ENCODE assay signal across 9 cellular contexts in the genomic region with DNA sequence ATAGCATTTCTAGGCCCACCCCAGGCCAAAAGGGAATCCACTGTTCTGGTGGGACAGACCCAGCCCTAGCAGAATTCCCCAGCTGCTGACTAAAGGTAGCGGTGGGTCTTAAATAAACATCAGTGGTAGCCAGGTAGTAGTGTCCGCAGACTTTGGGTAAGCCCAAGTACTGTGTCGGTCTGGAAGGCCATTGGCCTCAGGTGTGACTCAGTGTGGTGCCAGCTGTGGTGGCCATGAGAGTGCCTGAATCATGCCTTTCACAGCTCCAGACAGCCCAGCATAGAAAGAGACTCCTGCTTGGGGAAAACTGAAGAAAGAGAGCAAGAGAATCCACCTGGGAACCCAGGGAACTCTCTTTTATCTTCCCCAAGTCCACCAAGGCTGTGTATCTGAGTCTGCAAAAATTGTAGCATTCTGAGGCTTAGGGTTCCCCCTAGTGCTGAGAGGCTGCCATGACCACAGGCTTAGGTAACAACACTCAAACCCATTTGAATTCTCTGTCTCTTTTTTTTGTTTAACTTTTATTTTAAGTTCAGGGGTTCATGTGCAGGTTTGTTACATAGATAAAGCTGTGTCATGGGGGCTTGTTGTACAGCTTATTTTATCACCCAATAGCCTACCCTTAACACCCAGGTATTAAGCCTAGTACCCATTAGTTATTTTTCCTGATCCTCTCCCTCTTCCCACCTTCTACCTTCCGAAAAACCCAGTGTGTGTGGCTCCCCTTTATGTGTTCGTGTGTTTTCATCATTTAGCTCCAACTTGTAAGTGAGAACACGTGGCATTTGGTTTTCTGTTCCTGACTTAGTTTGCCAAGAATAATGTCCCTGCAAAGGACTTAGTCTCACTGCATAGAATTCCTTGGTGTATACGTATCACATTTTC. TPM values are rescaled to one million over a fixed set of nuclear protein-coding genes. Genes with fewer than 3 reads are reported as not detected.
DNase-seq lines count a peak whose midpoint lies in the region; ATAC-seq, FAIRE-seq and TF ChIP-seq lines count a peak whose summit lies in the region.
"Had no signal": no experiment of that assay in that cellular context is flagged by ENCODE, and none has a peak within 500 bp of the region (broad histone marks: within the 10 kb centered on the region; RNA-seq: fewer than 3 reads in every experiment).

No MANE protein-coding gene starts in this region.

- H3K4me3 ChIP-seq in esophagus muscularis mucosa, result no peak overlapping the region
- no peak overlapping the region for H3K4me3 ChIP-seq in testis

- TF ChIP-seq CTCF in D721Med (IDR thresholded peaks at IDR 0.05; ENCODE audit: insufficient read depth, missing control alignments) (peak; percentile 72), esophagus muscularis mucosa (IDR thresholded peaks at IDR 0.05) (peak; percentile 34 to 64 (median 41)), testis (IDR thresholded peaks at IDR 0.05) (peak; percentile 63 to 77 (median 67))

- H3K9me3 Mint-ChIP-seq in activated CD8-positive, alpha-beta memory T cell treated with anti-CD3 and anti-CD28 coated beads, Interleukin-2, amount 10 ng/mL, durations not matched to agents 7 days and 5 days (ENCODE audit: low read depth), result no peaks in the 10 kb centered on the region
- H3K9me3 Mint-ChIP-seq in naive thymus-derived CD8-positive, alpha-beta T cell, result peaks cover 0 to 1% (median 0%) of the 10 kb centered on the region in 9 donors
- H3K9me3 Mint-ChIP-seq: activated B cell treated with CpG ODN at 0.5 μM for 24 hours had no signal

- intact Hi-C loops in esophagus muscularis mucosa (cut with DNase I) (no loop called here), testis (cut with DNase I; ENCODE audit: low total_unique reads) (no loop called here)

- TF ChIP-seq POLR2A in esophagus muscularis mucosa (IDR thresholded peaks at IDR 0.05; ENCODE audit: low read depth) (no peak), testis (IDR thresholded peaks at IDR 0.05) (no peak)

- H3K4me3 Mint-ChIP-seq in activated CD8-positive, alpha-beta memory T cell treated with anti-CD3 and anti-CD28 coated beads, Interleukin-2, amount 10 ng/mL, durations not matched to agents 7 days and 5 days, result no peak overlapping the region
- H3K4me3 Mint-ChIP-seq in naive thymus-derived CD8-positive, alpha-beta T cell, result no peak overlapping the region
- H3K4me3 Mint-ChIP-seq: activated B cell treated with CpG ODN at 0.5 μM for 24 hours had no signal

- peak; percentile 23 for DNase-seq in D721Med (ENCODE audit: insufficient read length, low spot score)
- DNase-seq in HCEC 1CT, result peak; percentile 39
- DNase-seq in NCI-H526 (lab: John Stamatoyannopoulos, UW), result peak; percentile 31 to 74
- peak; percentile 69 for DNase-seq in activated CD8-positive, alpha-beta memory T cell treated with anti-CD3 and anti-CD28 coated beads, Interleukin-2, amount 10 ng/mL, durations not matched to agents 7 days and 5 days
- DNase-seq in esophagus muscularis mucosa (ENCODE audit: extremely low spot score), result no peak
- DNase-seq in naive thymus-derived CD8-positive, alpha-beta T cell, result peak in 9 of 10 donors; percentile 5 to 71 (median 51)
- peak; percentile 79 for DNase-seq in testis
- DNase-seq: activated B cell treated with CpG ODN at 0.5 μM for 24 hours had no signal

- WGBS in esophagus muscularis mucosa, result 56% methylated on average over 6 of the region's 7 CpGs
- WGBS in testis, 2 donors, result 63 to 69% methylated on average over 7 of the region's 7 CpGs

- no peaks in the 10 kb centered on the region for H3K4me1 Mint-ChIP-seq in activated CD8-positive, alpha-beta memory T cell treated with anti-CD3 and anti-CD28 coated beads, Interleukin-2, amount 10 ng/mL, durations not matched to agents 7 days and 5 days
- H3K4me1 Mint-ChIP-seq in naive thymus-derived CD8-positive, alpha-beta T cell, result no peaks in the 10 kb centered on the region
- H3K4me1 Mint-ChIP-seq: activated B cell treated with CpG ODN at 0.5 μM for 24 hours had no signal

- peaks cover 15% of the 10 kb centered on the region for H3K27me3 Mint-ChIP-seq in activated CD8-positive, alpha-beta memory T cell treated with anti-CD3 and anti-CD28 coated beads, Interleukin-2, amount 10 ng/mL, durations not matched to agents 7 days and 5 days
- H3K27me3 Mint-ChIP-seq in naive thymus-derived CD8-positive, alpha-beta T cell, result peaks cover 6 to 11% (median 7%) of the 10 kb centered on the region in 5 donors

- POLR2A ChIA-PET in naive thymus-derived CD8-positive, alpha-beta T cell (lab: Charles Lee), result interaction anchor here (1.0 kb wide), 1 partner anchor 180 kb away, joined by 3 read pairs; no protein-coding TSS in a partner anchor

- no peak for TF ChIP-seq EP300 in esophagus muscularis mucosa (IDR thresholded peaks at IDR 0.05)

- no peaks in the 10 kb centered on the region for H3K36me3 Mint-ChIP-seq in activated CD8-positive, alpha-beta memory T cell treated with anti-CD3 and anti-CD28 coated beads, Interleukin-2, amount 10 ng/mL, durations not matched to agents 7 days and 5 days
- H3K36me3 Mint-ChIP-seq in naive thymus-derived CD8-positive, alpha-beta T cell, result peaks cover 0 to 2% (median 0%) of the 10 kb centered on the region in 3 donors

- H3K36me3 ChIP-seq in esophagus muscularis mucosa, result no peaks in the 10 kb centered on the region
- H3K36me3 ChIP-seq in testis (ENCODE audit: low read depth, missing control alignments), result no peaks in the 10 kb centered on the region

- H3K27me3 ChIP-seq in esophagus muscularis mucosa (no peaks in the 10 kb centered on the region), testis (no peaks in the 10 kb centered on the region)

- CTCF ChIA-PET in activated CD8-positive, alpha-beta memory T cell treated with anti-CD3 and anti-CD28 coated beads, Interleukin-2, amount 10 ng/mL, durations not matched to agents 7 days and 5 days (lab: Charles Lee), result interaction anchor here (0.8 to 2.8 kb wide), 10 partner anchors 88 to 256 kb away, joined by 3 to 12 read pairs (median 4); no protein-coding TSS in a partner anchor

- H3K9me3 ChIP-seq in esophagus muscularis mucosa, result no peaks in the 10 kb centered on the region
- H3K9me3 ChIP-seq in testis, result no peaks in the 10 kb centered on the region

- H3K27ac ChIP-seq in esophagus muscularis mucosa (replicated peaks in 1 of 4) (no peak overlapping the region), testis (no peak overlapping the region)

- no peak overlapping the region for H3K27ac Mint-ChIP-seq in activated CD8-positive, alpha-beta memory T cell treated with anti-CD3 and anti-CD28 coated beads, Interleukin-2, amount 10 ng/mL, durations not matched to agents 7 days and 5 days
- peak overlapping the region in 1 of 10 donors; percentile 4 for H3K27ac Mint-ChIP-seq in naive thymus-derived CD8-positive, alpha-beta T cell
- H3K27ac Mint-ChIP-seq: activated B cell treated with CpG ODN at 0.5 μM for 24 hours had no signal

- peak; percentile 75 for ATAC-seq in activated CD8-positive, alpha-beta memory T cell treated with anti-CD3 and anti-CD28 coated beads, Interleukin-2, amount 10 ng/mL, durations not matched to agents 7 days and 5 days
- peak; percentile 66 to 75 for ATAC-seq in naive thymus-derived CD8-positive, alpha-beta T cell
- no peak for ATAC-seq in GM19395 (IDR thresholded peaks at IDR 0.05; ENCODE audit: unreplicated experiment)

- FAIRE-seq in D721Med (lab: Jason Lieb, UNC), result peak; percentile 16

- no peaks in the 10 kb centered on the region for H3K4me1 ChIP-seq in esophagus muscularis mucosa
- no peaks in the 10 kb centered on the region for H3K4me1 ChIP-seq in testis

RNA-seq across cellular contexts. Expression of a gene that starts 16.7 kb away (rescaled TPM):
- not detected for total RNA-seq in activated CD8-positive, alpha-beta memory T cell treated with anti-CD3 and anti-CD28 coated beads, Interleukin-2, amount 10 ng/mL, durations not matched to agents 7 days and 5 days
- total RNA-seq in esophagus muscularis mucosa, result 1 to 10 TPM; 1.3 to 2.9 (median 1.6) TPM
- 1 to 10 TPM in 1 of 2 experiments, under 1 TPM in 1; 0.33 to 2.9 TPM for total RNA-seq in naive thymus-derived CD8-positive, alpha-beta T cell
- not detected for polyA plus RNA-seq in naive thymus-derived CD8-positive, alpha-beta T cell
- total RNA-seq in testis, result 10 to 100 TPM; 14.1 to 24.6 TPM
- polyA plus RNA-seq in testis (ENCODE audit: insufficient read depth, low read depth, low replicate concordance), result 8.8 TPM

RNA-seq across cellular contexts. Expression of a gene that starts 43.0 kb away (rescaled TPM):
- total RNA-seq in activated CD8-positive, alpha-beta memory T cell treated with anti-CD3 and anti-CD28 coated beads, Interleukin-2, amount 10 ng/mL, durations not matched to agents 7 days and 5 days, result not detected
- total RNA-seq in esophagus muscularis mucosa (100 to 1,000 TPM in 3 of 4 donors, 10 to 100 TPM in 1; 96.0 to 327 (median 203) TPM), testis (10 to 100 TPM; 34.4 to 67.5 TPM)
- 1 to 10 TPM; 3.9 to 4.2 TPM for total RNA-seq in naive thymus-derived CD8-positive, alpha-beta T cell
- under 1 TPM in 2 of 3 donors, not detected in 1; 0.06 to 0.32 TPM for polyA plus RNA-seq in naive thymus-derived CD8-positive, alpha-beta T cell
- 36.1 TPM for polyA plus RNA-seq in testis (ENCODE audit: insufficient read depth, low read depth, low replicate concordance)

Comparison
In these comparisons a context has a peak if more than half of its experiments do, and no peak if none do; other contexts are left out.
1. RNA of a gene that starts 43.0 kb away (total RNA-seq): 96.0 to 327 TPM in esophagus muscularis mucosa and 34.4 to 67.5 TPM in testis; 3.9 to 4.2 TPM in naive thymus-derived CD8-positive, alpha-beta T cell and not detected in activated CD8-positive, alpha-beta memory T cell treated with anti-CD3 and anti-CD28 coated beads, Interleukin-2, amount 10 ng/mL, durations not matched to agents 7 days and 5 days; every median in the first group is over 4 times any median in the second.
2. Peak in every context shown above with its lines, with median percentiles within 50 percentile points of each other: CTCF ChIP-seq.